9 cellular contexts compared by ENCODE assay signal in genomic region chr5:139474815-139475791, GRCh38. TPM values are rescaled to one million over a fixed set of nuclear protein-coding genes. Genes with fewer than 3 reads are reported as not detected.
A peak's percentile ranks its signal among the peaks of the same experiment; 100 is the strongest.
DNase-seq lines count a peak whose midpoint lies in the region; ATAC-seq and TF ChIP-seq lines count a peak whose summit lies in the region.
"Had no signal": no experiment of that assay in that cellular context is flagged by ENCODE, and none has a peak within 500 bp of the region (broad histone marks: within the 10 kb centered on the region; RNA-seq: fewer than 3 reads in every experiment).

No MANE protein-coding gene starts in this region.

- no peaks in the 10 kb centered on the region for H3K9me3 Mint-ChIP-seq in activated T-helper 1 cell treated with anti-CD3 and anti-CD28 coated beads, Interleukin-12 subunit alpha, Interleukin-12 subunit beta, Interleukin-2, Interleukin-4 antibody, amounts not matched to agents 30 ng/mL and 10 ng/mL and 1 ng/mL, durations not matched to agents 14 hours and 24 hours and 36 hours
- no peaks in the 10 kb centered on the region for H3K9me3 Mint-ChIP-seq in Calu3 (ENCODE audit: low read depth, unreplicated experiment)

- TF ChIP-seq EP300 in Ishikawa (IDR thresholded peaks at IDR 0.05; ENCODE audit: borderline replicate concordance): no peak

- ATAC-seq in left lobe of liver (peak; percentile 32), GM18873 (IDR thresholded peaks at IDR 0.05; ENCODE audit: low FRiP score, unreplicated experiment) (no peak)

- H3K4me3 ChIP-seq in coronary artery: no peak overlapping the region

- CTCF ChIA-PET in Calu3 (lab: Charles Lee): interaction anchor here (0.7 to 1.0 kb wide), 2 partner anchors 36 to 1722 kb away, joined by 3 to 4 read pairs; partner anchors contain the start of gene DNAJC18

- DNase-seq in AML-193 (lab: John Stamatoyannopoulos, UW) (peak; percentile 95 to 97), left lobe of liver (ENCODE audit: low spot score) (no peak), Calu3 (no peak), coronary artery (ENCODE audit: low spot score) (no peak)
- DNase-seq in activated T-helper 1 cell treated with anti-CD3 and anti-CD28 coated beads, Interleukin-12 subunit alpha, Interleukin-12 subunit beta, Interleukin-2, Interleukin-4 antibody, amounts not matched to agents 30 ng/mL and 10 ng/mL and 1 ng/mL, durations not matched to agents 14 hours and 24 hours and 36 hours (ENCODE audit: low spot score): no peak
- DNase-seq in stimulated activated CD4-positive, alpha-beta T cell treated with anti-CD3 and anti-CD28 coated beads, Interleukin-4, amount 100 ng/mL, for 24 hours: no peak

- H3K27ac Mint-ChIP-seq in activated T-helper 1 cell treated with anti-CD3 and anti-CD28 coated beads, Interleukin-12 subunit alpha, Interleukin-12 subunit beta, Interleukin-2, Interleukin-4 antibody, amounts not matched to agents 30 ng/mL and 10 ng/mL and 1 ng/mL, durations not matched to agents 14 hours and 24 hours and 36 hours: peak overlapping the region; percentile 92
- H3K27ac Mint-ChIP-seq in Calu3 (ENCODE audit: unreplicated experiment): no peak overlapping the region

- H3K27ac ChIP-seq in coronary artery: peak overlapping the region in 1 of 2 donors; percentile 55

- no peak for TF ChIP-seq RAD21 in Ishikawa (IDR thresholded peaks at IDR 0.05; ENCODE audit: low read depth)

- no peaks in the 10 kb centered on the region for H3K27me3 Mint-ChIP-seq in activated T-helper 1 cell treated with anti-CD3 and anti-CD28 coated beads, Interleukin-12 subunit alpha, Interleukin-12 subunit beta, Interleukin-2, Interleukin-4 antibody, amounts not matched to agents 30 ng/mL and 10 ng/mL and 1 ng/mL, durations not matched to agents 14 hours and 24 hours and 36 hours (ENCODE audit: insufficient read depth)
- H3K27me3 Mint-ChIP-seq in Calu3 (ENCODE audit: unreplicated experiment): peaks cover 24% of the 10 kb centered on the region

- intact Hi-C loops in activated T-helper 1 cell treated with anti-CD3 and anti-CD28 coated beads, Interleukin-12 subunit alpha, Interleukin-12 subunit beta, Interleukin-2, Interleukin-4 antibody, amounts not matched to agents 30 ng/mL and 10 ng/mL and 1 ng/mL, durations not matched to agents 14 hours and 24 hours and 36 hours (cut with micrococcal nuclease): loop anchor here (1.0 kb wide), 2 partner anchors 7 to 28 kb away; partner anchors contain the start of gene STING1
- intact Hi-C loops in Calu3 (cut with micrococcal nuclease; ENCODE audit: unreplicated experiment): no loop called here

- peaks cover 37% of the 10 kb centered on the region for H3K36me3 Mint-ChIP-seq in activated T-helper 1 cell treated with anti-CD3 and anti-CD28 coated beads, Interleukin-12 subunit alpha, Interleukin-12 subunit beta, Interleukin-2, Interleukin-4 antibody, amounts not matched to agents 30 ng/mL and 10 ng/mL and 1 ng/mL, durations not matched to agents 14 hours and 24 hours and 36 hours (ENCODE audit: low read depth)
- no peaks in the 10 kb centered on the region for H3K36me3 Mint-ChIP-seq in Calu3 (ENCODE audit: insufficient read depth, unreplicated experiment)

- TF ChIP-seq CTCF in Calu3 (IDR thresholded peaks at IDR 0.05; ENCODE audit: unreplicated experiment) (no peak), coronary artery (IDR thresholded peaks at IDR 0.05) (no peak)

- no TSS peak for BruUV-seq in Calu3 (replicated peaks; lab: Mats Ljungman, UMichigan)

- peak overlapping the region; percentile 64 for H3K4me3 Mint-ChIP-seq in activated T-helper 1 cell treated with anti-CD3 and anti-CD28 coated beads, Interleukin-12 subunit alpha, Interleukin-12 subunit beta, Interleukin-2, Interleukin-4 antibody, amounts not matched to agents 30 ng/mL and 10 ng/mL and 1 ng/mL, durations not matched to agents 14 hours and 24 hours and 36 hours
- H3K4me3 Mint-ChIP-seq in Calu3 (ENCODE audit: low read depth, unreplicated experiment): no peak overlapping the region

- peaks cover 89% of the 10 kb centered on the region for H3K4me1 Mint-ChIP-seq in activated T-helper 1 cell treated with anti-CD3 and anti-CD28 coated beads, Interleukin-12 subunit alpha, Interleukin-12 subunit beta, Interleukin-2, Interleukin-4 antibody, amounts not matched to agents 30 ng/mL and 10 ng/mL and 1 ng/mL, durations not matched to agents 14 hours and 24 hours and 36 hours (ENCODE audit: low read depth)
- H3K4me1 Mint-ChIP-seq in Calu3 (ENCODE audit: low read depth, unreplicated experiment): no peaks in the 10 kb centered on the region

TF ChIP-seq in Ishikawa, 13 proteins besides CTCF, POLR2A, EP300 and RAD21:
- TF ChIP-seq CEBPB (IDR thresholded peaks at IDR 0.05) (peak; percentile 73), MAX (IDR thresholded peaks at IDR 0.05) (no peak)

RNA-seq across cellular contexts. Expression of gene SMIM33, which starts 4.3 kb away (rescaled TPM):
- 0.29 and 0.39 TPM in 2 replicates for total RNA-seq in activated T-helper 1 cell treated with anti-CD3 and anti-CD28 coated beads, Interleukin-12 subunit alpha, Interleukin-12 subunit beta, Interleukin-2, Interleukin-4 antibody, amounts not matched to agents 30 ng/mL and 10 ng/mL and 1 ng/mL, durations not matched to agents 14 hours and 24 hours and 36 hours
- total RNA-seq in left lobe of liver (not detected), Calu3 (2022) (not detected in 2 replicates)
- total RNA-seq: NCI-H460 had no signal

RNA-seq across cellular contexts. Expression of gene STING1, which starts 7.5 kb away (rescaled TPM):
- 213 and 226 TPM in 2 replicates for total RNA-seq in activated T-helper 1 cell treated with anti-CD3 and anti-CD28 coated beads, Interleukin-12 subunit alpha, Interleukin-12 subunit beta, Interleukin-2, Interleukin-4 antibody, amounts not matched to agents 30 ng/mL and 10 ng/mL and 1 ng/mL, durations not matched to agents 14 hours and 24 hours and 36 hours
- total RNA-seq in left lobe of liver: 8.0 TPM
- total RNA-seq in Calu3 (2022): 34.1 and 79.6 TPM in 2 replicates

RNA-seq across cellular contexts. Expression of gene ECSCR, which starts 12.6 kb away (rescaled TPM):
- total RNA-seq in activated T-helper 1 cell treated with anti-CD3 and anti-CD28 coated beads, Interleukin-12 subunit alpha, Interleukin-12 subunit beta, Interleukin-2, Interleukin-4 antibody, amounts not matched to agents 30 ng/mL and 10 ng/mL and 1 ng/mL, durations not matched to agents 14 hours and 24 hours and 36 hours: 1.3 and 1.4 TPM in 2 replicates
- total RNA-seq in left lobe of liver (2.0 TPM), Calu3 (2022) (not detected in 2 replicates)
- total RNA-seq: NCI-H460 had no signal

RNA-seq across cellular contexts. Expression of gene DNAJC18, which starts 35.8 kb away (rescaled TPM):
- 30.0 and 36.3 TPM in 2 replicates for total RNA-seq in activated T-helper 1 cell treated with anti-CD3 and anti-CD28 coated beads, Interleukin-12 subunit alpha, Interleukin-12 subunit beta, Interleukin-2, Interleukin-4 antibody, amounts not matched to agents 30 ng/mL and 10 ng/mL and 1 ng/mL, durations not matched to agents 14 hours and 24 hours and 36 hours
- total RNA-seq in left lobe of liver: 0.63 TPM
- 6.7 and 9.8 TPM in 2 replicates for total RNA-seq in Calu3 (2022)

Comparison
In these comparisons a context has a peak if more than half of its experiments do, and no peak if none do; other contexts are left out.
1. DNase-seq: peak in AML-193 (2 of 2); none in activated T-helper 1 cell treated with anti-CD3 and anti-CD28 coated beads, Interleukin-12 subunit alpha, Interleukin-12 subunit beta, Interleukin-2, Interleukin-4 antibody, amounts not matched to agents 30 ng/mL and 10 ng/mL and 1 ng/mL, durations not matched to agents 14 hours and 24 hours and 36 hours (single experiment), left lobe of liver (single experiment), Calu3 (single experiment), stimulated activated CD4-positive, alpha-beta T cell treated with anti-CD3 and anti-CD28 coated beads, Interleukin-4, amount 100 ng/mL, for 24 hours (single experiment) and coronary artery (single experiment).